In the genomic region with DNA sequence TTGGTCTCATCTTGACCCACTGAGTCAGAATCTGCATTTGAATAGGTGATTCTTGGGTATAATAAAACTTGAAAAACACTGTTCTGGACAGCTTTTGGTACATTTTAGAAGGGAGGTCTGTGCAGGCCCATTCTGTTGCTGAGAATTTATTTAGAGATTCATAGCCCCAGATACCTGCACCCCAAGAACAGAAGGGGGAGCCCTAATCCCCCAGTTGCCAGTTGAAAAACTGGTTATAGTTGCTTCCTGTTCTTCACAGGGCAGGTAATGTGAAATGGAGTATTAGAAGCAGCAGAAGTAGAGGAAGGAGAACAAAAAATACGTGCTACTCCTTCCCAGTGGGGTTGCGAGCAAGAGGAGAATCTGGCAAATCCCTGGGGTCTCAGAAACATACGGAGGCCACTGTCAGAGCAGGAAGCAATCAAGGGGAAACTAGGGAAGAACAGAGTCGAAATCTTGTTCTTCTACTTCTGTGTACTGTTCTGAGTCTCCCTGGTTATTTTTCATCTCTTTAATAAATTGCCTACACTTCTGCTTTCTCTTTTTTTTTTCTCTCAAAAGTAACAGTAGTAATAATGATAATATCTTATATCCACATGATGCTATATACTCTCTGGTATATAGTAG, we compare ENCODE assay signal across 1 cellular context.
TF ChIP-seq lines count a peak whose summit lies in the region.

No MANE protein-coding gene starts in this region.

TF ChIP-seq in H1, 55 proteins besides CTCF, POLR2A, EP300 and RAD21:
- no peak for TF ChIP-seq ZNF274 (IDR thresholded peaks at IDR 0.05; ENCODE audit: borderline replicate concordance, extremely low read depth, low read length)
- no peak for TF ChIP-seq CEBPB (IDR thresholded peaks at IDR 0.05; ENCODE audit: low read depth, low read length)
- TF ChIP-seq CTBP2 (IDR thresholded peaks at IDR 0.05; ENCODE audit: borderline replicate concordance, insufficient read depth, insufficient read length, low read length), result no peak
- 0 out of 2 replicates have a peak, but pooled peaks have one; percentile 17 for TF ChIP-seq TEAD4 (IDR thresholded peaks at IDR 0.05; ENCODE audit: low read depth, low read length)
